In the genomic region with DNA sequence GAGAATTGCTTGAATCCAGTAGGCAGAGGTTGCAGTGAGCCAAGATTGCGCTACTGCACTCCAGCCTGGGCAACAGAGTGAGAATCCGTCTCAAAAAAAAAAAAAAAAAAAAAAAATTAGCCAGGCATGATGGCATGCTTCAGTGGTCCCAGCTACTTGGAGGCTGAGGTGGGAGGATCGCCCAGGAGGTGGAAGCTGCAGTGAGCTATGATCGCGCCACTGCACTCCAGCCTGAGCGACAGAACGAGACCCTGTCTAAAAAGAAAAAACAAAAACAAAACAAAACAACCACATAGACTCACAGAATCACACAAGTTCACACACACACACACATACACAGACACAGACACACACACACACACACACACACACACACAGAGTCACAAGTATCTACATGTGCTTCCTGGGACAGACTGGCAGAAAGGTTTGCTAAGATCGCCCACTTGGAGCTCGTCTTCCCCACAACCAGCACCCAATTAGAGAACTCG, we compare ENCODE assay signal across 9 cellular contexts. TPM values are rescaled to one million over a fixed set of nuclear protein-coding genes. Genes with fewer than 3 reads are reported as not detected.
DNase-seq lines count a peak whose midpoint lies in the region; ATAC-seq and TF ChIP-seq lines count a peak whose summit lies in the region.
"Not testable (repeated sequence)": the region's sequence is repeated elsewhere in the genome, so short reads cannot be mapped to it uniquely, and the experiment has no call there.
"Had no signal": no experiment of that assay in that cellular context is flagged by ENCODE, and none has a peak within 500 bp of the region (broad histone marks: within the 10 kb centered on the region; RNA-seq: fewer than 3 reads in every experiment).

No MANE protein-coding gene starts in this region.

- peak overlapping the region; percentile 98 for H2AFZ ChIP-seq in IMR-90 (replicated peaks; ENCODE audit: low read length, poor library complexity)
- peak overlapping the region; percentile 36 for H2AFZ ChIP-seq in parathyroid adenoma

- not testable (repeated sequence) for H3K9me3 Mint-ChIP-seq in CD8-positive, alpha-beta T cell; T-cell; activated naive CD8-positive, alpha-beta T cell treated with anti-CD3 and anti-CD28 coated beads, Interleukin-2, amount 50 U/mL, for 24 hours

- H3K4ac ChIP-seq in IMR-90 (ENCODE audit: low read depth, low read length) = not testable (repeated sequence)

- in situ Hi-C loops in IMR-90 (cut with MboI; ENCODE audit: low sequenced_read_pairs) = not testable (repeated sequence)

- H4K20me1 ChIP-seq in IMR-90 (ENCODE audit: insufficient read depth, low read length) = not testable (repeated sequence)

- H3K27me3 ChIP-seq in CD8-positive, alpha-beta T cell (ENCODE audit: insufficient read depth, low read length); layer of hippocampus (ENCODE audit: control insufficient read depth, insufficient read depth, low read length); parathyroid adenoma (ENCODE audit: control insufficient read depth, insufficient read depth, low read length): not testable (repeated sequence)
- H3K27me3 ChIP-seq in IMR-90 (ENCODE audit: control insufficient read depth, insufficient read depth, low read length) (peaks cover 25% of the 10 kb centered on the region), tibial artery (peaks cover 0 to 24% of the 10 kb centered on the region in 2 donors)

- H4K5ac ChIP-seq in IMR-90 (ENCODE audit: low read depth, low read length) = not testable (repeated sequence)

- H3K27ac Mint-ChIP-seq in CD8-positive, alpha-beta T cell = peak overlapping the region; percentile 98
- peak overlapping the region; percentile 92 to 94 for H3K27ac Mint-ChIP-seq in T-cell
- H3K27ac Mint-ChIP-seq in activated naive CD8-positive, alpha-beta T cell treated with anti-CD3 and anti-CD28 coated beads, Interleukin-2, amount 50 U/mL, for 24 hours = peak overlapping the region; percentile 91

- not testable (repeated sequence) for H3K56ac ChIP-seq in IMR-90 (ENCODE audit: extremely low read depth, insufficient read depth, low read length)

- not testable (repeated sequence) for TF ChIP-seq POLR2A in IMR-90 (IDR thresholded peaks at IDR 0.05; ENCODE audit: low read depth, low read length)

- H3K14ac ChIP-seq in IMR-90 (replicated peaks; ENCODE audit: low read depth, low read length) = not testable (repeated sequence)

- H2BK15ac ChIP-seq in IMR-90 (ENCODE audit: low read depth, low read length) = not testable (repeated sequence)

- H2BK120ac ChIP-seq in IMR-90 (ENCODE audit: low read depth, low read length) = not testable (repeated sequence)

- H3K4me1 Mint-ChIP-seq in CD8-positive, alpha-beta T cell (ENCODE audit: low read depth) = peaks cover 29% of the 10 kb centered on the region
- H3K4me1 Mint-ChIP-seq in T-cell = peaks cover 27 to 33% (median 27%) of the 10 kb centered on the region in 3 donors
- peaks cover 27% of the 10 kb centered on the region for H3K4me1 Mint-ChIP-seq in activated naive CD8-positive, alpha-beta T cell treated with anti-CD3 and anti-CD28 coated beads, Interleukin-2, amount 50 U/mL, for 24 hours

- H3K18ac ChIP-seq in IMR-90 (ENCODE audit: low read depth, low read length) = not testable (repeated sequence)

- H3K4me3 ChIP-seq in CD8-positive, alpha-beta T cell (ENCODE audit: low read depth, low read length) = peak overlapping the region; percentile 87
- peak overlapping the region; percentile 16 for H3K4me3 ChIP-seq in IMR-90 (ENCODE audit: insufficient read depth, low read depth, low read length)
- H3K4me3 ChIP-seq in epithelial cell of esophagus (ENCODE audit: low read length) = peak overlapping the region; percentile 94
- H3K4me3 ChIP-seq in parathyroid adenoma (ENCODE audit: low read depth, low read length) = peak overlapping the region; percentile 96
- H3K4me3 ChIP-seq in tibial artery = peak overlapping the region; percentile 7 to 77

- peak overlapping the region; percentile 83 for H3K4me2 ChIP-seq in IMR-90 (ENCODE audit: low read depth, low read length)
- peak overlapping the region; percentile 97 for H3K4me2 ChIP-seq in parathyroid adenoma (ENCODE audit: low read length)

- H3K9me3 ChIP-seq in CD8-positive, alpha-beta T cell (ENCODE audit: low read length); IMR-90 (ENCODE audit: control insufficient read depth, insufficient read depth, low read length); parathyroid adenoma (ENCODE audit: control insufficient read depth, low read length); tibial artery: not testable (repeated sequence)

- ATAC-seq in CD8-positive, alpha-beta T cell; IMR-90 (ENCODE audit: low read depth); T-cell (replicated peaks in 1 of 4); activated naive CD8-positive, alpha-beta T cell treated with anti-CD3 and anti-CD28 coated beads, Interleukin-2, amount 50 U/mL, for 24 hours: not testable (repeated sequence)

- not testable (repeated sequence) for H3K9ac ChIP-seq in IMR-90 (ENCODE audit: low read depth, low read length); parathyroid adenoma

- intact Hi-C loops in CD8-positive, alpha-beta T cell (cut with DNase I, micrococcal nuclease) = loop anchor here (1.0 to 5.0 kb wide), 4 partner anchors 24 to 227 kb away; a partner anchor contains a TSS
- intact Hi-C loops in IMR-90 (cut with micrococcal nuclease) = loop anchor here (2.0 kb wide), 1 partner anchor 74 kb away; no protein-coding TSS in a partner anchor
- intact Hi-C loops in tibial artery (cut with DNase I; ENCODE audit: low total_unique reads) = not testable (repeated sequence)

- H3K4me3 Mint-ChIP-seq in CD8-positive, alpha-beta T cell = peak overlapping the region; percentile 99
- peak overlapping the region; percentile 95 to 99 (median 97) for H3K4me3 Mint-ChIP-seq in T-cell
- H3K4me3 Mint-ChIP-seq in activated naive CD8-positive, alpha-beta T cell treated with anti-CD3 and anti-CD28 coated beads, Interleukin-2, amount 50 U/mL, for 24 hours = peak overlapping the region; percentile 99

- not testable (repeated sequence) for TF ChIP-seq CTCF in CD8-positive, alpha-beta T cell (IDR thresholded peaks at IDR 0.05); IMR-90 (conservative IDR thresholded peaks at IDR 0.05; ENCODE audit: low read depth, low read length); epithelial cell of esophagus (IDR thresholded peaks at IDR 0.05; ENCODE audit: insufficient read depth, low read depth, low read length, missing control alignments); parathyroid adenoma (IDR thresholded peaks at IDR 0.05); tibial artery (IDR thresholded peaks at IDR 0.05)

- H4K91ac ChIP-seq in IMR-90 (ENCODE audit: insufficient read depth, low read depth, low read length) = not testable (repeated sequence)

- WGBS in IMR-90 (ENCODE audit: extremely low coverage in 2 of 2, insufficient read length in 1 of 2), 2 experiments = 0% methylated on average over 3 of the region's 10 CpGs; no CpG with 5 or more reads in 1 of the 2 experiments

- not testable (repeated sequence) for H3K9me1 ChIP-seq in IMR-90 (ENCODE audit: insufficient read depth, low read length)

- not testable (repeated sequence) for DNase-seq in CD8-positive, alpha-beta T cell; IMR-90; T-cell; activated naive CD8-positive, alpha-beta T cell treated with anti-CD3 and anti-CD28 coated beads, Interleukin-2, amount 50 U/mL, for 24 hours; epithelial cell of esophagus (ENCODE audit: low read depth); tibial artery

- CTCF ChIA-PET in CD8-positive, alpha-beta T cell (lab: Charles Lee) = interaction anchor here (0.6 to 2.6 kb wide), 8 partner anchors 7 to 171 kb away, joined by 3 to 18 read pairs (median 4); no protein-coding TSS in a partner anchor
- CTCF ChIA-PET in IMR-90 (lab: Yijun Ruan, JAX) = not testable (repeated sequence)
- CTCF ChIA-PET in T-cell (lab: Charles Lee) = interaction anchor here (0.5 to 1.5 kb wide), 10 partner anchors 29 to 1895 kb away, joined by 3 to 8 read pairs (median 3); a partner anchor contains a TSS

- not testable (repeated sequence) for H2AK9ac ChIP-seq in IMR-90 (replicated peaks; ENCODE audit: low read depth, low read length, poor library complexity)

- not testable (repeated sequence) for BruUV-seq in IMR-90 (replicated peaks; lab: Mats Ljungman, UMichigan)

- not testable (repeated sequence) for H3K23ac ChIP-seq in IMR-90 (ENCODE audit: low read depth, low read length)

- peaks cover 10% of the 10 kb centered on the region for H3K36me3 ChIP-seq in CD8-positive, alpha-beta T cell (ENCODE audit: insufficient read depth, low read length)
- not testable (repeated sequence) for H3K36me3 ChIP-seq in IMR-90 (ENCODE audit: control insufficient read depth, insufficient read depth, low read length); parathyroid adenoma (ENCODE audit: control insufficient read depth, insufficient read depth, low read length)
- H3K36me3 ChIP-seq in tibial artery = peaks cover 5 to 22% (median 17%) of the 10 kb centered on the region in 3 donors

- H2BK5ac ChIP-seq in IMR-90 (ENCODE audit: low read depth, low read length, poor library complexity, severe bottlenecking) = not testable (repeated sequence)

- H3K36me3 Mint-ChIP-seq in CD8-positive, alpha-beta T cell = peaks cover 26% of the 10 kb centered on the region
- H3K36me3 Mint-ChIP-seq in T-cell = peaks cover 24% of the 10 kb centered on the region
- not testable (repeated sequence) for H3K36me3 Mint-ChIP-seq in activated naive CD8-positive, alpha-beta T cell treated with anti-CD3 and anti-CD28 coated beads, Interleukin-2, amount 50 U/mL, for 24 hours (ENCODE audit: low read depth)

- POLR2A ChIA-PET in CD8-positive, alpha-beta T cell (lab: Charles Lee) = interaction anchor here (0.8 to 2.4 kb wide), 16 partner anchors 9 to 227 kb away, joined by 3 to 25 read pairs (median 6); a partner anchor contains a TSS
- POLR2A ChIA-PET in IMR-90 (lab: Charles Lee; ENCODE audit: unreplicated experiment) = not testable (repeated sequence)
- POLR2A ChIA-PET in T-cell (lab: Charles Lee) = interaction anchor here (0.6 to 1.1 kb wide), 7 partner anchors 8 to 153 kb away, joined by 3 to 9 read pairs (median 5); a partner anchor contains a TSS

- H4K8ac ChIP-seq in IMR-90 (ENCODE audit: low read depth in 2 of 2, low read length in 2 of 2) = not testable (repeated sequence)

- H3K27me3 Mint-ChIP-seq in CD8-positive, alpha-beta T cell (ENCODE audit: low read depth); T-cell; activated naive CD8-positive, alpha-beta T cell treated with anti-CD3 and anti-CD28 coated beads, Interleukin-2, amount 50 U/mL, for 24 hours: not testable (repeated sequence)

- H3K79me1 ChIP-seq in IMR-90 (ENCODE audit: low read depth in 1 of 2, low read length in 2 of 2) = peaks cover 10 to 12% of the 10 kb centered on the region in 2 experiments; a peak in 3 of 4 replicates

- H3K79me2 ChIP-seq in parathyroid adenoma = not testable (repeated sequence)

- dilution Hi-C loops in IMR-90 (cut with HindIII; ENCODE audit: low sequenced_read_pairs, unreplicated experiment) = not testable (repeated sequence)

- peak overlapping the region; percentile 79 for H3K27ac ChIP-seq in CD8-positive, alpha-beta T cell (ENCODE audit: low read depth, low read length)
- not testable (repeated sequence) for H3K27ac ChIP-seq in IMR-90 (ENCODE audit: insufficient read depth, low read length); parathyroid adenoma
- peak overlapping the region; percentile 84 for H3K27ac ChIP-seq in layer of hippocampus (ENCODE audit: low read depth, low read length)
- peak overlapping the region; percentile 70 to 80 for H3K27ac ChIP-seq in tibial artery

- peaks cover 26% of the 10 kb centered on the region for H3K4me1 ChIP-seq in CD8-positive, alpha-beta T cell (ENCODE audit: insufficient read depth, low read length)
- H3K4me1 ChIP-seq in IMR-90 (ENCODE audit: control insufficient read depth, insufficient read depth, low read length); parathyroid adenoma: not testable (repeated sequence)
- H3K4me1 ChIP-seq in tibial artery = peaks cover 0 to 31% (median 23%) of the 10 kb centered on the region in 4 donors

- not testable (repeated sequence) for TF ChIP-seq RAD21 in IMR-90 (IDR thresholded peaks at IDR 0.05; ENCODE audit: low read length)

- not testable (repeated sequence) for H2AK5ac ChIP-seq in IMR-90 (ENCODE audit: low read depth, low read length)

- not testable (repeated sequence) for H2BK20ac ChIP-seq in IMR-90 (ENCODE audit: low read depth, low read length)

RNA-seq across cellular contexts. Expression of a gene that starts 0.6 kb away (rescaled TPM):
- total RNA-seq in CD8-positive, alpha-beta T cell = 10 to 100 TPM; 36.0 to 41.7 TPM
- total RNA-seq in IMR-90 (2012; rRNA removed) (41.1 and 41.6 TPM in 2 replicates), T-cell (10 to 100 TPM; 39.8 to 68.7 (median 60.0) TPM)
- polyA plus RNA-seq in IMR-90 (2012; rRNA removed) = 24.5 and 27.7 TPM in 2 replicates
- 30.4 and 37.2 TPM in 2 replicates for polyA plus RNA-seq in IMR-90 (2012; cell fraction: cytosol; rRNA removed)
- 35.7 and 72.7 TPM in 2 replicates for polyA plus RNA-seq in IMR-90 (2012; cell fraction: nucleus; rRNA removed; ENCODE audit: low replicate concordance)

RNA-seq across cellular contexts. Expression of a gene that starts 3.3 kb away (rescaled TPM):
- not detected for total RNA-seq in CD8-positive, alpha-beta T cell
- not detected in 2 replicates for total RNA-seq in IMR-90 (2012; rRNA removed)
- not detected in 2 replicates for polyA plus RNA-seq in IMR-90 (2012; rRNA removed)
- not detected in 2 replicates for polyA plus RNA-seq in IMR-90 (2012; cell fraction: cytosol; rRNA removed)
- not detected in 2 replicates for polyA plus RNA-seq in IMR-90 (2012; cell fraction: nucleus; rRNA removed; ENCODE audit: low replicate concordance)
- under 1 TPM in 3 of 5 donors, not detected in 2; 0.36 to 0.67 (median 0.38) TPM for total RNA-seq in T-cell
- total RNA-seq: Right ventricle myocardium inferior had no signal

RNA-seq across cellular contexts. Expression of a gene that starts 9.1 kb away (rescaled TPM):
- 1 to 10 TPM; 5.9 to 8.4 TPM for total RNA-seq in CD8-positive, alpha-beta T cell
- total RNA-seq in IMR-90 (2012; rRNA removed) (6.4 and 9.5 TPM in 2 replicates), T-cell (10 to 100 TPM; 13.4 to 32.1 (median 26.5) TPM)
- polyA plus RNA-seq in IMR-90 (2012; rRNA removed) = 31.1 and 32.0 TPM in 2 replicates
- polyA plus RNA-seq in IMR-90 (2012; cell fraction: cytosol; rRNA removed) = 21.0 and 47.0 TPM in 2 replicates
- 4.5 and 7.3 TPM in 2 replicates for polyA plus RNA-seq in IMR-90 (2012; cell fraction: nucleus; rRNA removed; ENCODE audit: low replicate concordance)

RNA-seq across cellular contexts. Expression of a gene that starts 28.8 kb away (rescaled TPM):
- 1 to 10 TPM; 2.4 to 2.9 TPM for total RNA-seq in CD8-positive, alpha-beta T cell
- total RNA-seq in IMR-90 (2012; rRNA removed) (under 0.01 and 0.36 TPM in 2 replicates), T-cell (1 to 10 TPM in 2 of 5 donors, not detected in 3; 2.5 to 2.8 TPM)
- polyA plus RNA-seq in IMR-90 (2012; rRNA removed) = 0.19 and 0.50 TPM in 2 replicates
- 0.04 and 0.12 TPM in 2 replicates for polyA plus RNA-seq in IMR-90 (2012; cell fraction: cytosol; rRNA removed)
- polyA plus RNA-seq in IMR-90 (2012; cell fraction: nucleus; rRNA removed; ENCODE audit: low replicate concordance) = 0.10 and 0.14 TPM in 2 replicates
- total RNA-seq: Right ventricle myocardium inferior had no signal

RNA-seq across cellular contexts. Expression of a gene that starts 43.2 kb away (rescaled TPM):
- 10 to 100 TPM; 17.4 to 17.5 TPM for total RNA-seq in CD8-positive, alpha-beta T cell
- total RNA-seq in IMR-90 (2012; rRNA removed) (49.3 and 53.0 TPM in 2 replicates), T-cell (10 to 100 TPM; 28.3 to 86.2 (median 73.4) TPM)
- 75.9 and 80.9 TPM in 2 replicates for polyA plus RNA-seq in IMR-90 (2012; rRNA removed)
- polyA plus RNA-seq in IMR-90 (2012; cell fraction: cytosol; rRNA removed) = 103 and 124 TPM in 2 replicates
- polyA plus RNA-seq in IMR-90 (2012; cell fraction: nucleus; rRNA removed; ENCODE audit: low replicate concordance) = 44.6 and 103 TPM in 2 replicates

Comparison
In these comparisons a context has a peak if more than half of its experiments do, and no peak if none do; other contexts are left out.
1. H3K4me3 ChIP-seq: peak in every context shown above with its lines; median percentile 96 in parathyroid adenoma; 94 in epithelial cell of esophagus; 87 in CD8-positive, alpha-beta T cell; 42 in tibial artery; 16 in IMR-90.